ENCODE assay signal across 15 cellular contexts in genomic region chr15:69744421-69745162, GRCh38.
DNase-seq lines count a peak whose midpoint lies in the region; ATAC-seq, FAIRE-seq and TF ChIP-seq lines count a peak whose summit lies in the region.
"Had no signal": no experiment of that assay in that cellular context is flagged by ENCODE, and none has a peak within 500 bp of the region (broad histone marks: within the 10 kb centered on the region; RNA-seq: fewer than 3 reads in every experiment).

No MANE protein-coding gene starts in this region.

- peaks cover 0 to 4% of the 10 kb centered on the region in 2 donors for H3K9me3 ChIP-seq in right atrium auricular region
- H3K9me3 ChIP-seq in OCI-LY1 (ENCODE audit: low read length): peaks cover 9% of the 10 kb centered on the region; the same call in 1 of the 2 replicates

- FAIRE-seq in bronchial epithelial cell (lab: Jason Lieb, UNC): peak; percentile 70

- no peaks in the 10 kb centered on the region for H4K20me1 ChIP-seq in OCI-LY1 (ENCODE audit: insufficient read depth, low read length)

- H3K4me2 ChIP-seq in OCI-LY1 (ENCODE audit: low read length): peak overlapping the region; percentile 22; the same call in 1 of the 2 replicates
- H3K4me2 ChIP-seq: KMS-11 had no signal

- H3K4me3 ChIP-seq in right atrium auricular region (no peak overlapping the region), OCI-LY1 (ENCODE audit: low read depth, low read length, poor library complexity, severe bottlenecking) (no peak overlapping the region), bronchial epithelial cell (ENCODE audit: low read depth, low read length) (no peak overlapping the region)

- H3K27me3 ChIP-seq in right atrium auricular region: no peaks in the 10 kb centered on the region
- H3K27me3 ChIP-seq in OCI-LY1 (ENCODE audit: insufficient read depth, low read length): peaks cover 3% of the 10 kb centered on the region; the same call in 1 of the 2 replicates
- H3K27me3 ChIP-seq in bronchial epithelial cell (ENCODE audit: control insufficient read depth, insufficient read depth, low read length): peaks cover 11% of the 10 kb centered on the region

- H3K36me3 ChIP-seq in right atrium auricular region (no peaks in the 10 kb centered on the region), OCI-LY1 (ENCODE audit: insufficient read depth, low read length) (peaks cover 6% of the 10 kb centered on the region; the same call in 1 of the 2 replicates), bronchial epithelial cell (ENCODE audit: control insufficient read depth, insufficient read depth, low read length) (no peaks in the 10 kb centered on the region)

- no peaks in the 10 kb centered on the region for H3K4me1 ChIP-seq in right atrium auricular region
- H3K4me1 ChIP-seq in OCI-LY1 (ENCODE audit: insufficient read depth, low read length, severe bottlenecking): peaks cover 33% of the 10 kb centered on the region

- H3F3A ChIP-seq in OCI-LY1 (ENCODE audit: insufficient read depth, low read length): no peaks in the 10 kb centered on the region

- H2AFZ ChIP-seq in OCI-LY1 (ENCODE audit: low read length): no peak overlapping the region

- intact Hi-C loops in cardiac septum (cut with DNase I): no loop called here

- TF ChIP-seq CTCF in right atrium auricular region (IDR thresholded peaks at IDR 0.05) (no peak), OCI-LY1 (IDR thresholded peaks at IDR 0.05; ENCODE audit: low read length) (no peak), bronchial epithelial cell (IDR thresholded peaks at IDR 0.05; ENCODE audit: insufficient read depth, low read length, severe bottlenecking) (no peak)

- ATAC-seq in HG03135 (IDR thresholded peaks at IDR 0.05; ENCODE audit: unreplicated experiment): no peak

- no peaks in the 10 kb centered on the region for H3K79me2 ChIP-seq in OCI-LY1 (ENCODE audit: insufficient read depth, low read length)

- peak; percentile 52 for DNase-seq in right atrium auricular region (ENCODE audit: low spot score)
- DNase-seq in cardiac septum (ENCODE audit: low spot score): no peak
- no peak for DNase-seq in bronchial epithelial cell (ENCODE audit: low read depth)
- no peak for DNase-seq in GOT3 (lab: John Stamatoyannopoulos, UW)
- DNase-seq in activated effector memory CD4-positive, alpha-beta T cell treated with anti-CD3 and anti-CD28 coated beads, Interleukin-2, amount 50 U/mL, for 16 hours: no peak
- DNase-seq: AML-193; CD4-positive, alpha-beta memory T cell; DND-41; MM.1S; NCI-H187 treated with DMSO at 0.1 percent for 48 hours; NCI-H2171; NCI-H446 treated with DMSO at 0.1 percent for 48 hours had no signal

- no peak overlapping the region for H3K27ac ChIP-seq in right atrium auricular region
- H3K27ac ChIP-seq in OCI-LY1 (ENCODE audit: low read depth, low read length, poor library complexity, severe bottlenecking): no peak overlapping the region
- H3K27ac ChIP-seq: KMS-11 had no signal

- no peaks in the 10 kb centered on the region for H3K9me2 ChIP-seq in OCI-LY1 (ENCODE audit: low read depth, low read length)

- no peak overlapping the region for H3K9ac ChIP-seq in OCI-LY1 (ENCODE audit: low read length)
- H3K9ac ChIP-seq: KMS-11 had no signal
